In genomic region chr18:63775166-63775730, GRCh38 we compare ENCODE assay signal across 18 cellular contexts. TPM values are rescaled to one million over a fixed set of nuclear protein-coding genes. Genes with fewer than 3 reads are reported as not detected.
DNase-seq lines count a peak whose midpoint lies in the region; ATAC-seq and TF ChIP-seq lines count a peak whose summit lies in the region.
"Had no signal": no experiment of that assay in that cellular context is flagged by ENCODE, and none has a peak within 500 bp of the region (broad histone marks: within the 10 kb centered on the region; RNA-seq: fewer than 3 reads in every experiment).

Gene SERPINB7 (plus strand): TSS chr18:63775418. CDS start chr18:63782373, 6,955 bp downstream.

- ATAC-seq in RWPE2 (ENCODE audit: low read depth) = peak; percentile 94
- no peak for ATAC-seq in GM21390 (IDR thresholded peaks at IDR 0.05; ENCODE audit: unreplicated experiment)
- ATAC-seq: activated CD8-positive, alpha-beta T cell treated with anti-CD3 and anti-CD28 coated beads, Interleukin-2, amount 10 ng/mL, durations not matched to agents 7 days and 5 days; heart left ventricle; stimulated activated naive CD8-positive, alpha-beta T cell treated with anti-CD3 and anti-CD28 coated beads, Interleukin-15, Interleukin-2, amounts not matched to agents 100 U/mL and 50 U/mL, for 24 hours had no signal

- H3K36me3 ChIP-seq in RWPE2 (ENCODE audit: low read depth) (no peaks in the 10 kb centered on the region), prostate gland (no peaks in the 10 kb centered on the region), SJCRH30 (no peaks in the 10 kb centered on the region)
- H3K36me3 ChIP-seq: heart left ventricle had no signal

- TF ChIP-seq POLR2A in prostate gland (IDR thresholded peaks at IDR 0.05) = no peak

- H3K4me3 ChIP-seq in RWPE2 (ENCODE audit: severe bottlenecking) = no peak within 1 kb of the TSS
- no peak within 1 kb of the TSS for H3K4me3 ChIP-seq in fibroblast of mammary gland (ENCODE audit: control insufficient read depth, low read depth, low read length)
- no peak within 1 kb of the TSS for H3K4me3 ChIP-seq in skeletal muscle cell (ENCODE audit: low read depth, low read length)
- no peak within 1 kb of the TSS for H3K4me3 ChIP-seq in prostate gland
- H3K4me3 ChIP-seq in SJCRH30 = no peak within 1 kb of the TSS
- H3K4me3 ChIP-seq: heart left ventricle had no signal

- intact Hi-C loops in prostate gland (cut with DNase I) = no loop called here

- no peaks in the 10 kb centered on the region for H3K9me3 ChIP-seq in RWPE2 (ENCODE audit: severe bottlenecking)
- H3K9me3 ChIP-seq in prostate gland = no peaks in the 10 kb centered on the region
- no peaks in the 10 kb centered on the region for H3K9me3 ChIP-seq in SJCRH30 (replicated peaks)
- H3K9me3 ChIP-seq: heart left ventricle had no signal

- peak within 1 kb of the TSS; percentile 85 for H3K27ac ChIP-seq in RWPE2 (ENCODE audit: poor library complexity, severe bottlenecking)
- H3K27ac ChIP-seq in prostate gland = no peak within 1 kb of the TSS
- no peak within 1 kb of the TSS for H3K27ac ChIP-seq in SJCRH30
- H3K27ac ChIP-seq: heart left ventricle had no signal

- TF ChIP-seq CTCF in RWPE2 (IDR thresholded peaks at IDR 0.05; ENCODE audit: poor library complexity, severe bottlenecking) (no peak), fibroblast of mammary gland (conservative IDR thresholded peaks at IDR 0.05; ENCODE audit: control insufficient read depth, insufficient read depth, low read depth, low read length) (no peak), prostate gland (IDR thresholded peaks at IDR 0.05) (no peak)

- peak; percentile 75 for DNase-seq in GM04504 (ENCODE audit: low read depth)
- peak; percentile 69 for DNase-seq in RWPE2 (ENCODE audit: low spot score)
- peak; percentile 93 for DNase-seq in fibroblast of mammary gland (ENCODE audit: low read depth)
- DNase-seq in skeletal muscle cell (ENCODE audit: low read depth) = peak; percentile 78
- DNase-seq in NCI-H2029 (lab: John Stamatoyannopoulos, UW) = no peak
- DNase-seq in prostate gland (ENCODE audit: low spot score) = no peak
- no peak for DNase-seq in SJCRH30
- DNase-seq: activated CD8-positive, alpha-beta T cell treated with anti-CD3 and anti-CD28 coated beads, Interleukin-2, amount 10 ng/mL, durations not matched to agents 7 days and 5 days; activated naive CD8-positive, alpha-beta T cell treated with anti-CD3 and anti-CD28 coated beads for 36 hours; GOT3; heart left ventricle; NCI-H1930; posterior cingulate gyrus; stimulated activated CD4-positive, alpha-beta T cell treated with anti-CD3 and anti-CD28 coated beads, Interleukin-4, amount 100 ng/mL, for 24 hours; stimulated activated naive CD8-positive, alpha-beta T cell treated with anti-CD3 and anti-CD28 coated beads, Interleukin-15, Interleukin-2, amounts not matched to agents 100 U/mL and 50 U/mL, for 24 hours had no signal

- H3K27me3 ChIP-seq in RWPE2 (ENCODE audit: insufficient read depth, poor library complexity, severe bottlenecking) (no peaks in the 10 kb centered on the region), prostate gland (replicated peaks; ENCODE audit: insufficient read depth) (no peaks in the 10 kb centered on the region), SJCRH30 (no peaks in the 10 kb centered on the region)
- H3K27me3 ChIP-seq: heart left ventricle had no signal

- H3K4me1 ChIP-seq in RWPE2 (ENCODE audit: insufficient read depth, poor library complexity, severe bottlenecking) = peaks cover 51% of the 10 kb centered on the region
- no peaks in the 10 kb centered on the region for H3K4me1 ChIP-seq in prostate gland (replicated peaks)
- no peaks in the 10 kb centered on the region for H3K4me1 ChIP-seq in SJCRH30
- H3K4me1 ChIP-seq: heart left ventricle had no signal

- 91% methylated on average over 2 of the region's 2 CpGs for WGBS in prostate gland

RNA-seq across cellular contexts. Expression of gene SERPINB7, which starts in this region (rescaled TPM):
- under 1 TPM in 1 of 2 donors, not detected in 1; 0.97 TPM for total RNA-seq in prostate gland
- not detected in 2 replicates for total RNA-seq in SJCRH30 (2014; rRNA removed; shearing (Covaris generic))
- total RNA-seq: activated CD8-positive, alpha-beta T cell treated with anti-CD3 and anti-CD28 coated beads, Interleukin-2, amount 10 ng/mL, durations not matched to agents 7 days and 5 days; activated naive CD8-positive, alpha-beta T cell treated with anti-CD3 and anti-CD28 coated beads for 36 hours; dermis microvascular lymphatic vessel endothelial cell; T-helper 2 cell treated with Interferon-gamma antibody and Interleukin-4, amounts not matched to agents 100 ng/mL and 5 ng/mL, for 36 hours had no signal

Comparison
In these comparisons a context has a peak if more than half of its experiments do, and no peak if none do; other contexts are left out.
1. DNase-seq: peak in GM04504 (single experiment), RWPE2 (single experiment), fibroblast of mammary gland (single experiment) and skeletal muscle cell (single experiment); none in NCI-H2029 (single experiment), prostate gland (single experiment) and SJCRH30 (0 of 2).